12 cellular contexts compared by ENCODE assay signal in genomic region chr9:134356496-134357470, GRCh38. TPM values are rescaled to one million over a fixed set of nuclear protein-coding genes. Genes with fewer than 3 reads are reported as not detected.
DNase-seq lines count a peak whose midpoint lies in the region; ATAC-seq and TF ChIP-seq lines count a peak whose summit lies in the region.
"Had no signal": no experiment of that assay in that cellular context is flagged by ENCODE, and none has a peak within 500 bp of the region (broad histone marks: within the 10 kb centered on the region; RNA-seq: fewer than 3 reads in every experiment).

No MANE protein-coding gene starts in this region.

- H2AK5ac ChIP-seq in neuronal stem cell (ENCODE audit: low read depth, low read length): peak overlapping the region; percentile 84

- H3K4me1 ChIP-seq in PC-3 (ENCODE audit: insufficient read depth, low read length) (peaks cover 28% of the 10 kb centered on the region), neuronal stem cell (ENCODE audit: control insufficient read depth in 2 of 2, insufficient read depth in 1 of 2, low read depth in 1 of 2, low read length in 2 of 2) (peaks cover 0 to 16% of the 10 kb centered on the region in 2 donors)

- H2BK120ac ChIP-seq in neuronal stem cell (ENCODE audit: low read depth, low read length): no peak overlapping the region

- peak; percentile 42; the same call in 1 of the 2 replicates for ATAC-seq in PC-3
- no peak for ATAC-seq in stimulated activated naive B cell treated with anti-CD40 and anti-IgM and Interleukin-4, amounts not matched to agents 10 μg/mL and 1 μg/mL and 100 μg/mL, for 72 hours (replicated peaks)
- ATAC-seq: activated naive CD8-positive, alpha-beta T cell treated with anti-CD3 and anti-CD28 coated beads, Interleukin-2, amount 50 U/mL, for 24 hours had no signal

- H3K23ac ChIP-seq in neuronal stem cell (ENCODE audit: low read depth, low read length, poor library complexity): peak overlapping the region; percentile 49

- H2BK15ac ChIP-seq in neuronal stem cell (ENCODE audit: low read length): no peak overlapping the region

- H3K27me3 Mint-ChIP-seq in stimulated activated naive B cell treated with anti-CD40 and anti-IgM and Interleukin-4, amounts not matched to agents 10 μg/mL and 1 μg/mL and 100 μg/mL, for 72 hours: peaks cover 0 to 3% of the 10 kb centered on the region in 2 donors
- H3K27me3 Mint-ChIP-seq: activated naive CD8-positive, alpha-beta T cell treated with anti-CD3 and anti-CD28 coated beads, Interleukin-2, amount 50 U/mL, for 24 hours had no signal

- peak overlapping the region; percentile 56 for H3K14ac ChIP-seq in neuronal stem cell (ENCODE audit: low read length)

- H4K20me1 ChIP-seq in PC-3 (ENCODE audit: low read length): no peaks in the 10 kb centered on the region

- peaks cover 61% of the 10 kb centered on the region for H3K79me2 ChIP-seq in PC-3 (ENCODE audit: low read length)

- H3K9me3 Mint-ChIP-seq in stimulated activated naive B cell treated with anti-CD40 and anti-IgM and Interleukin-4, amounts not matched to agents 10 μg/mL and 1 μg/mL and 100 μg/mL, for 72 hours: no peaks in the 10 kb centered on the region
- H3K9me3 Mint-ChIP-seq: activated naive CD8-positive, alpha-beta T cell treated with anti-CD3 and anti-CD28 coated beads, Interleukin-2, amount 50 U/mL, for 24 hours; natural killer cell had no signal

- no TSS peak for BruUV-seq in PC-3 (replicated peaks; lab: Mats Ljungman, UMichigan)

- no CpG with 5 or more reads among the region's 29 CpGs for WGBS in neuronal stem cell (ENCODE audit: extremely low coverage in 2 of 2, insufficient read length in 2 of 2, insufficient replicate concordance in 1 of 2), 2 donors

- H4K8ac ChIP-seq in neuronal stem cell (ENCODE audit: low read depth, low read length): no peak overlapping the region

- H3K9me3 ChIP-seq in PC-3 (ENCODE audit: low read length) (no peaks in the 10 kb centered on the region), neuronal stem cell (replicated peaks in 1 of 2; ENCODE audit: control insufficient read depth in 2 of 2, insufficient read depth in 1 of 2, low read depth in 1 of 2, low read length in 2 of 2) (no peaks in the 10 kb centered on the region)

- H3K9me2 ChIP-seq in PC-3 (replicated peaks; ENCODE audit: low read length): no peaks in the 10 kb centered on the region

- H3K36me3 Mint-ChIP-seq in stimulated activated naive B cell treated with anti-CD40 and anti-IgM and Interleukin-4, amounts not matched to agents 10 μg/mL and 1 μg/mL and 100 μg/mL, for 72 hours: no peaks in the 10 kb centered on the region
- H3K36me3 Mint-ChIP-seq: natural killer cell had no signal

- peak; percentile 66 for DNase-seq in PC-3
- DNase-seq in epithelial cell of esophagus (ENCODE audit: low read depth): peak; percentile 83
- no peak for DNase-seq in neuronal stem cell (ENCODE audit: low spot score)
- DNase-seq in stimulated activated CD8-positive, alpha-beta memory T cell treated with anti-CD3 and anti-CD28 coated beads, Interleukin-4, amount 100 ng/mL, for 48 hours: no peak
- no peak for DNase-seq in RPMI8226
- no peak for DNase-seq in stimulated activated naive B cell treated with anti-CD40 and anti-IgM and Interleukin-4, amounts not matched to agents 10 μg/mL and 1 μg/mL and 100 μg/mL, for 72 hours
- DNase-seq in GOT3 (lab: John Stamatoyannopoulos, UW): no peak
- DNase-seq: activated naive CD8-positive, alpha-beta T cell treated with anti-CD3 and anti-CD28 coated beads, Interleukin-2, amount 50 U/mL, for 24 hours; natural killer cell; NCI-H774; T-helper 1 cell had no signal

- peaks cover 44% of the 10 kb centered on the region for H3K79me1 ChIP-seq in neuronal stem cell (ENCODE audit: low read depth, low read length)

- CTCF ChIA-PET in PC-3 (lab: Charles Lee): no interaction called here

- H3K4ac ChIP-seq in neuronal stem cell (ENCODE audit: low read length): no peak overlapping the region

- H3K27me3 ChIP-seq in PC-3 (ENCODE audit: low read length) (no peaks in the 10 kb centered on the region), neuronal stem cell (ENCODE audit: control insufficient read depth in 3 of 3, insufficient read depth in 3 of 3, low read depth in 1 of 3, low read length in 3 of 3) (no peaks in the 10 kb centered on the region)

- peak overlapping the region; percentile 96 for H3K27ac ChIP-seq in C4-2B
- peak overlapping the region; percentile 51 for H3K27ac ChIP-seq in PC-3 (ENCODE audit: low read length)
- H3K27ac ChIP-seq in neuronal stem cell (replicated peaks; ENCODE audit: low read length): no peak overlapping the region

- H3K4me2 ChIP-seq in PC-3 (ENCODE audit: low read length): peak overlapping the region; percentile 25
- no peak overlapping the region for H3K4me2 ChIP-seq in neuronal stem cell (ENCODE audit: insufficient read depth, low read length, poor library complexity, severe bottlenecking)

- no peak overlapping the region for H3K4me3 Mint-ChIP-seq in stimulated activated naive B cell treated with anti-CD40 and anti-IgM and Interleukin-4, amounts not matched to agents 10 μg/mL and 1 μg/mL and 100 μg/mL, for 72 hours
- H3K4me3 Mint-ChIP-seq: activated naive CD8-positive, alpha-beta T cell treated with anti-CD3 and anti-CD28 coated beads, Interleukin-2, amount 50 U/mL, for 24 hours; natural killer cell had no signal

- peaks cover 3 to 9% of the 10 kb centered on the region in 2 donors for H3K4me1 Mint-ChIP-seq in stimulated activated naive B cell treated with anti-CD40 and anti-IgM and Interleukin-4, amounts not matched to agents 10 μg/mL and 1 μg/mL and 100 μg/mL, for 72 hours
- H3K4me1 Mint-ChIP-seq: activated naive CD8-positive, alpha-beta T cell treated with anti-CD3 and anti-CD28 coated beads, Interleukin-2, amount 50 U/mL, for 24 hours had no signal

- H3K27ac Mint-ChIP-seq in stimulated activated naive B cell treated with anti-CD40 and anti-IgM and Interleukin-4, amounts not matched to agents 10 μg/mL and 1 μg/mL and 100 μg/mL, for 72 hours: no peak overlapping the region
- H3K27ac Mint-ChIP-seq: activated naive CD8-positive, alpha-beta T cell treated with anti-CD3 and anti-CD28 coated beads, Interleukin-2, amount 50 U/mL, for 24 hours; natural killer cell had no signal

- peak overlapping the region; percentile 75 for H2BK5ac ChIP-seq in neuronal stem cell (ENCODE audit: low read length)

- no peaks in the 10 kb centered on the region for H3F3A ChIP-seq in PC-3 (ENCODE audit: low read length, unreplicated experiment)

- H3K36me3 ChIP-seq in PC-3 (ENCODE audit: low read depth, low read length): no peaks in the 10 kb centered on the region
- no peaks in the 10 kb centered on the region for H3K36me3 ChIP-seq in neuronal stem cell (replicated peaks in 1 of 2; ENCODE audit: control insufficient read depth in 2 of 2, insufficient read depth in 2 of 2, low read length in 2 of 2)

- POLR2A ChIA-PET in PC-3 (lab: Charles Lee; ENCODE audit: unreplicated experiment): no interaction called here

- H3K4me3 ChIP-seq in PC-3 (ENCODE audit: low read length) (no peak overlapping the region), epithelial cell of esophagus (ENCODE audit: low read length) (peak overlapping the region; percentile 8), neuronal stem cell (ENCODE audit: low read length in 2 of 2) (no peak overlapping the region)

- H2BK12ac ChIP-seq in neuronal stem cell (ENCODE audit: low read length): no peak overlapping the region

- H3K9ac ChIP-seq in PC-3 (ENCODE audit: low read length): no peak overlapping the region
- H3K9ac ChIP-seq in neuronal stem cell (ENCODE audit: low read depth, low read length, poor library complexity): no peak overlapping the region

- intact Hi-C loops in PC-3 (cut with micrococcal nuclease): no loop called here

- H2AFZ ChIP-seq in PC-3 (ENCODE audit: low read length) (no peak overlapping the region), neuronal stem cell (ENCODE audit: low read length) (no peak overlapping the region)

- peak overlapping the region; percentile 80 for H3K18ac ChIP-seq in neuronal stem cell (ENCODE audit: low read length)

- no peak overlapping the region for H4K91ac ChIP-seq in neuronal stem cell (ENCODE audit: low read depth, low read length, poor library complexity)

- TF ChIP-seq CTCF in C4-2B (conservative IDR thresholded peaks at IDR 0.05): no peak
- TF ChIP-seq CTCF in PC-3 (conservative IDR thresholded peaks at IDR 0.05; ENCODE audit: low read depth, low read length): no peak
- TF ChIP-seq CTCF in epithelial cell of esophagus (IDR thresholded peaks at IDR 0.05; ENCODE audit: insufficient read depth, low read depth, low read length, missing control alignments): no peak

RNA-seq across cellular contexts. Expression of gene RXRA, which starts 30.5 kb away (rescaled TPM):
- 17.5 and 23.3 TPM in 2 replicates for total RNA-seq in PC-3 (2014; rRNA removed)
- polyA plus RNA-seq in neuronal stem cell (2013, experiment 1 of 2): 36.1 TPM
- polyA plus RNA-seq in neuronal stem cell (2013, experiment 2 of 2): 36.3 TPM

Comparison
In these comparisons a context has a peak if more than half of its experiments do, and no peak if none do; other contexts are left out.
1. DNase-seq: peak in PC-3 (single experiment) and epithelial cell of esophagus (single experiment); none in neuronal stem cell (single experiment), stimulated activated CD8-positive, alpha-beta memory T cell treated with anti-CD3 and anti-CD28 coated beads, Interleukin-4, amount 100 ng/mL, for 48 hours (single experiment), RPMI8226 (single experiment), stimulated activated naive B cell treated with anti-CD40 and anti-IgM and Interleukin-4, amounts not matched to agents 10 μg/mL and 1 μg/mL and 100 μg/mL, for 72 hours (single experiment) and GOT3 (single experiment).